16 cellular contexts compared by ENCODE assay signal in genomic region chr3:64311424-64311920, GRCh38.
A peak's percentile ranks its signal among the peaks of the same experiment; 100 is the strongest.
DNase-seq lines count a peak whose midpoint lies in the region; ATAC-seq, FAIRE-seq and TF ChIP-seq lines count a peak whose summit lies in the region.
"Had no signal": no experiment of that assay in that cellular context is flagged by ENCODE, and none has a peak within 500 bp of the region (broad histone marks: within the 10 kb centered on the region; RNA-seq: fewer than 3 reads in every experiment).

No MANE protein-coding gene starts in this region.

- TF ChIP-seq CTCF in choroid plexus epithelial cell (conservative IDR thresholded peaks at IDR 0.05; ENCODE audit: low read depth, low read length): no peak

- H3K4me2 ChIP-seq in mesendoderm (ENCODE audit: low read length): no peak overlapping the region

- no peak overlapping the region for H3K27ac Mint-ChIP-seq in activated naive CD8-positive, alpha-beta T cell treated with anti-CD3 and anti-CD28 coated beads for 36 hours
- H3K27ac Mint-ChIP-seq: endodermal cell had no signal

- no peak overlapping the region for H3K4me3 Mint-ChIP-seq in activated naive CD8-positive, alpha-beta T cell treated with anti-CD3 and anti-CD28 coated beads for 36 hours
- H3K4me3 Mint-ChIP-seq: endodermal cell had no signal

- H3K27me3 ChIP-seq in ACC112 (ENCODE audit: insufficient read depth, low read length): no peaks in the 10 kb centered on the region
- no peaks in the 10 kb centered on the region for H3K27me3 ChIP-seq in mesendoderm (ENCODE audit: insufficient read depth, low read length, poor library complexity)

- no peak overlapping the region for H4K8ac ChIP-seq in mesendoderm (ENCODE audit: low read depth, low read length)

- H3K27me3 Mint-ChIP-seq in activated naive CD8-positive, alpha-beta T cell treated with anti-CD3 and anti-CD28 coated beads for 36 hours: peaks cover 3% of the 10 kb centered on the region

- H3K4me1 Mint-ChIP-seq in activated naive CD8-positive, alpha-beta T cell treated with anti-CD3 and anti-CD28 coated beads for 36 hours: no peaks in the 10 kb centered on the region

- H3K4me1 ChIP-seq in ACC112 (ENCODE audit: control insufficient read depth, insufficient read depth, low read length, unreplicated experiment): peaks cover 8% of the 10 kb centered on the region
- no peaks in the 10 kb centered on the region for H3K4me1 ChIP-seq in mesendoderm (ENCODE audit: control insufficient read depth, low read depth, low read length)
- H3K4me1 ChIP-seq: prostate gland had no signal

- no CpG with 5 or more reads among the region's 4 CpGs for WGBS in mesendoderm (ENCODE audit: extremely low coverage, insufficient coverage, low lambda C conversion rate)

- H3K9ac ChIP-seq in mesendoderm (ENCODE audit: low read length): no peak overlapping the region

- peak; percentile 8 for FAIRE-seq in RCC 7860 (lab: Jason Lieb, UNC)
- FAIRE-seq: GM18507 had no signal

- no peaks in the 10 kb centered on the region for H3K36me3 ChIP-seq in ACC112 (ENCODE audit: insufficient read depth, low read length)
- no peaks in the 10 kb centered on the region for H3K36me3 ChIP-seq in mesendoderm (ENCODE audit: control insufficient read depth, insufficient read depth, low read length)
- H3K36me3 ChIP-seq: prostate gland had no signal

- peak overlapping the region; percentile 16 for H3K4ac ChIP-seq in mesendoderm (ENCODE audit: low read depth, low read length)

- H3K18ac ChIP-seq in mesendoderm (ENCODE audit: low read length): peak overlapping the region; percentile 10

- H3K27ac ChIP-seq in ACC112 (ENCODE audit: low read depth, low read length) (no peak overlapping the region), mesendoderm (ENCODE audit: low read depth, low read length) (no peak overlapping the region)
- H3K27ac ChIP-seq: prostate gland had no signal

- no peaks in the 10 kb centered on the region for H3K9me3 Mint-ChIP-seq in activated naive CD8-positive, alpha-beta T cell treated with anti-CD3 and anti-CD28 coated beads for 36 hours

- DNase-seq in RCC 7860 (ENCODE audit: low spot score) (no peak), choroid plexus epithelial cell (ENCODE audit: low read depth) (peak; percentile 26), mesendoderm (no peak), T-helper 2 cell (no peak)
- no peak for DNase-seq in stimulated activated CD4-positive, alpha-beta T cell treated with anti-CD3 and anti-CD28 coated beads, Interleukin-4, amount 100 ng/mL, for 24 hours
- no peak for DNase-seq in activated naive CD8-positive, alpha-beta T cell treated with anti-CD3 and anti-CD28 coated beads for 36 hours
- DNase-seq: activated effector memory CD4-positive, alpha-beta T cell treated with Interleukin-2 at 50 U/mL for 16 hours; Calu3; endodermal cell; NCI-H1436; NCI-H510A treated with DMSO at 0.1 percent for 48 hours; stimulated activated CD4-positive, alpha-beta T cell treated with anti-CD3 and anti-CD28 coated beads, Interleukin-1b, Interleukin-23, amount 100 ng/mL, for 48 hours had no signal

- no peak overlapping the region for H3K23ac ChIP-seq in mesendoderm (ENCODE audit: low read length)

- no peak for ATAC-seq in GM18907 (IDR thresholded peaks at IDR 0.05; ENCODE audit: unreplicated experiment)

- H2BK120ac ChIP-seq in mesendoderm (ENCODE audit: low read depth, low read length): no peak overlapping the region

- H2BK15ac ChIP-seq in mesendoderm (replicated peaks; ENCODE audit: low read depth): no peak overlapping the region

- H3K79me1 ChIP-seq in mesendoderm (ENCODE audit: low read length): no peaks in the 10 kb centered on the region

- H3K36me3 Mint-ChIP-seq in activated naive CD8-positive, alpha-beta T cell treated with anti-CD3 and anti-CD28 coated beads for 36 hours: no peaks in the 10 kb centered on the region

- H2BK5ac ChIP-seq in mesendoderm (ENCODE audit: low read length): no peak overlapping the region

- no peak overlapping the region for H3K56ac ChIP-seq in mesendoderm (ENCODE audit: low read length)

- no peaks in the 10 kb centered on the region for H3K79me2 ChIP-seq in ACC112 (ENCODE audit: control insufficient read depth, insufficient read depth, low read length, unreplicated experiment)
- no peaks in the 10 kb centered on the region for H3K79me2 ChIP-seq in mesendoderm (ENCODE audit: control insufficient read depth, insufficient read depth, low read length)

- no peak overlapping the region for H4K5ac ChIP-seq in mesendoderm (ENCODE audit: low read length)

- 0 out of 2 replicates have a peak overlapping the region, but pooled peaks have one; percentile 18 for H3K4me3 ChIP-seq in ACC112 (ENCODE audit: low read depth, low read length)
- no peak overlapping the region for H3K4me3 ChIP-seq in choroid plexus epithelial cell (ENCODE audit: low read depth, low read length)
- H3K4me3 ChIP-seq in mesendoderm (ENCODE audit: low read length): no peak overlapping the region
- H3K4me3 ChIP-seq: prostate gland had no signal

- H2AFZ ChIP-seq in ACC112 (ENCODE audit: low read length, unreplicated experiment): peak overlapping the region; percentile 81

- no peak overlapping the region for H2AK5ac ChIP-seq in mesendoderm (ENCODE audit: low read length)
